ENCODE assay signal across 21 cellular contexts in genomic region chr5:149072791-149073190, GRCh38. TPM values are rescaled to one million over a fixed set of nuclear protein-coding genes. Genes with fewer than 3 reads are reported as not detected.
"Had no signal": no experiment of that assay in that cellular context is flagged by ENCODE, and none has a peak within 500 bp of the region (broad histone marks: within the 10 kb centered on the region; RNA-seq: fewer than 3 reads in every experiment).

No MANE protein-coding gene starts in this region.

- H3K4me1 Mint-ChIP-seq: activated CD4-positive, alpha-beta memory T cell treated with anti-CD3 and anti-CD28 coated beads, Interleukin-2, amount 10 ng/mL, durations not matched to agents 7 days and 5 days; activated naive CD4-positive, alpha-beta T cell treated with anti-CD3 and anti-CD28 coated beads, Interleukin-2, amount 50 U/mL, for 24 hours had no signal

- H3K4me3 Mint-ChIP-seq: activated CD4-positive, alpha-beta memory T cell treated with anti-CD3 and anti-CD28 coated beads, Interleukin-2, amount 10 ng/mL, durations not matched to agents 7 days and 5 days; activated naive CD4-positive, alpha-beta T cell treated with anti-CD3 and anti-CD28 coated beads, Interleukin-2, amount 50 U/mL, for 24 hours; activated T-cell treated with anti-CD3 and anti-CD28 coated beads, Interleukin-2, amount 50 U/mL, for 24 hours; activated T-helper 1 cell treated with anti-CD3 and anti-CD28 coated beads, Interleukin-12 subunit alpha, Interleukin-12 subunit beta, Interleukin-2, Interleukin-4 antibody, amounts not matched to agents 30 ng/mL and 10 ng/mL and 1 ng/mL, durations not matched to agents 14 hours and 24 hours and 36 hours had no signal

- H3K27ac Mint-ChIP-seq: activated CD4-positive, alpha-beta memory T cell treated with anti-CD3 and anti-CD28 coated beads, Interleukin-2, amount 10 ng/mL, durations not matched to agents 7 days and 5 days; activated naive CD4-positive, alpha-beta T cell treated with anti-CD3 and anti-CD28 coated beads, Interleukin-2, amount 50 U/mL, for 24 hours; activated T-cell treated with anti-CD3 and anti-CD28 coated beads, Interleukin-2, amount 50 U/mL, for 24 hours; activated T-helper 1 cell treated with anti-CD3 and anti-CD28 coated beads, Interleukin-12 subunit alpha, Interleukin-12 subunit beta, Interleukin-2, Interleukin-4 antibody, amounts not matched to agents 30 ng/mL and 10 ng/mL and 1 ng/mL, durations not matched to agents 14 hours and 24 hours and 36 hours had no signal

- H3K36me3 Mint-ChIP-seq: activated naive CD4-positive, alpha-beta T cell treated with anti-CD3 and anti-CD28 coated beads, Interleukin-2, amount 50 U/mL, for 24 hours had no signal

- DNase-seq: activated CD4-positive, alpha-beta memory T cell treated with anti-CD3 and anti-CD28 coated beads, Interleukin-2, amount 10 ng/mL, durations not matched to agents 7 days and 5 days; activated CD4-positive, alpha-beta T cell treated with anti-CD3 and anti-CD28 coated beads, Interleukin-2, amount 50 U/mL, for 1 hour; activated CD4-positive, CD25-positive, alpha-beta regulatory T cell; activated CD8-positive, alpha-beta memory T cell treated with anti-CD3 and anti-CD28 coated beads, Interleukin-2, amount 50 U/mL, for 48 hours; activated effector memory CD4-positive, alpha-beta T cell treated with Interleukin-2 at 50 U/mL for 16 hours; activated naive CD4-positive, alpha-beta T cell; activated T-cell treated with anti-CD3 and anti-CD28 coated beads, Interleukin-2, amount 50 U/mL, for 24 hours; aorta; central memory CD4-positive, alpha-beta T cell; MM.1S; NCI-H1105; NCI-H1436; NCI-H1694 treated with DMSO at 0.1 percent for 48 hours; NCI-H2081; NCI-H446; NCI-H524; SIG-M5; T-helper 2 cell had no signal

- H3K9me3 Mint-ChIP-seq: activated naive CD4-positive, alpha-beta T cell treated with anti-CD3 and anti-CD28 coated beads, Interleukin-2, amount 50 U/mL, for 24 hours had no signal

- H3K27ac ChIP-seq: VCaP had no signal

RNA-seq across cellular contexts. Expression of gene SH3TC2, which starts 9.9 kb away (rescaled TPM):
- total RNA-seq: activated CD4-positive, alpha-beta memory T cell treated with anti-CD3 and anti-CD28 coated beads, Interleukin-2, amount 10 ng/mL, durations not matched to agents 7 days and 5 days; activated T-helper 1 cell treated with anti-CD3 and anti-CD28 coated beads, Interleukin-12 subunit alpha, Interleukin-12 subunit beta, Interleukin-2, Interleukin-4 antibody, amounts not matched to agents 30 ng/mL and 10 ng/mL and 1 ng/mL, durations not matched to agents 14 hours and 24 hours and 36 hours had no signal
- polyA plus RNA-seq: aorta had no signal
